ENCODE assay signal across 20 cellular contexts in genomic region chr15:32922541-32922940, GRCh38.
"Had no signal": no experiment of that assay in that cellular context is flagged by ENCODE, and none has a peak within 500 bp of the region (broad histone marks: within the 10 kb centered on the region; RNA-seq: fewer than 3 reads in every experiment).

No MANE protein-coding gene starts in this region.

- H3K4me2 ChIP-seq: PC-9, SK-N-SH had no signal

- H3K27ac ChIP-seq: PC-9, Peyer's patch had no signal

- H3K9me2 ChIP-seq: SK-N-SH had no signal

- H3K27me3 ChIP-seq: Peyer's patch had no signal

- H3K9me3 ChIP-seq: Peyer's patch, SK-N-SH had no signal

- DNase-seq: Kasumi-1, KG1, MM.1S, NCI-H1092 treated with DMSO at 0.1 percent for 48 hours, NCI-H1436, NCI-H187, NCI-H2029, NCI-H2081 treated with DMSO at 0.1 percent for 48 hours, NCI-H2227 treated with DMSO at 0.1 percent for 48 hours, NCI-H524, NCI-H526 treated with DMSO at 0.1 percent for 48 hours, NCI-H748 treated with DMSO at 0.1 percent for 48 hours, OCI-M1, PC-9, Peyer's patch, Right ventricle myocardium superior, SIG-M5, SK-N-SH, SW 1271, T-cell had no signal

- H3K36me3 ChIP-seq: Peyer's patch had no signal

- H3K4me3 ChIP-seq: PC-9, Peyer's patch had no signal

- H3K9ac ChIP-seq: SK-N-SH had no signal

- H2AFZ ChIP-seq: PC-9 had no signal

- ATAC-seq: T-cell had no signal
